ENCODE assay signal across 20 cellular contexts in genomic region chr12:109259545-109259895, GRCh38. TPM values are rescaled to one million over a fixed set of nuclear protein-coding genes. Genes with fewer than 3 reads are reported as not detected.
DNase-seq lines count a peak whose midpoint lies in the region; ATAC-seq and TF ChIP-seq lines count a peak whose summit lies in the region.
"Had no signal": no experiment of that assay in that cellular context is flagged by ENCODE, and none has a peak within 500 bp of the region (broad histone marks: within the 10 kb centered on the region; RNA-seq: fewer than 3 reads in every experiment).

No MANE protein-coding gene starts in this region.

- in situ Hi-C loops in gastrocnemius medialis (cut with MboI; ENCODE audit: low sequenced_read_pairs in 4 of 4): loop anchor here in 2 of 4 donors (25.0 kb wide), 1 partner anchor 128 kb away; no protein-coding TSS in a partner anchor

- DNase-seq in NCI-H2196 (lab: John Stamatoyannopoulos, UW; ENCODE audit: unreplicated experiment) (peak; percentile 25), NCI-H2196 treated with DMSO at 0.1 percent for 48 hours (lab: John Stamatoyannopoulos, UW; ENCODE audit: unreplicated experiment) (no peak), left lobe of liver (ENCODE audit: low spot score) (no peak), posterior vena cava (ENCODE audit: low spot score) (peak; percentile 26), gastrocnemius medialis (no peak)
- no peak for DNase-seq in activated CD8-positive, alpha-beta memory T cell treated with anti-CD3 and anti-CD28 coated beads for 24 hours
- DNase-seq in activated naive CD4-positive, alpha-beta T cell treated with anti-CD3 and anti-CD28 coated beads, Interleukin-2, amount 50 U/mL, for 72 hours (ENCODE audit: low spot score in 2 of 2): no peak
- DNase-seq: AML-193; Caco-2; Calu3; CD4-positive, alpha-beta T cell; CD8-positive, alpha-beta T cell; DMS79 treated with DMSO at 0.1 percent for 48 hours; GF-D8 had no signal

- peak overlapping the region in 1 of 2 donors; percentile 34 for H3K27ac Mint-ChIP-seq in activated naive CD4-positive, alpha-beta T cell treated with anti-CD3 and anti-CD28 coated beads, Interleukin-2, amount 50 U/mL, for 72 hours
- H3K27ac Mint-ChIP-seq: B cell; CD4-positive, alpha-beta T cell; CD8-positive, alpha-beta T cell had no signal

- peaks cover 14 to 94% of the 10 kb centered on the region in 2 donors for H3K36me3 ChIP-seq in gastrocnemius medialis
- H3K36me3 ChIP-seq: BLaER1 treated with 17β-estradiol and CSF1 and Interleukin-3, amounts not matched to agents 10 nM and 100 nM had no signal

- no peaks in the 10 kb centered on the region for H3K9me3 Mint-ChIP-seq in activated naive CD4-positive, alpha-beta T cell treated with anti-CD3 and anti-CD28 coated beads, Interleukin-2, amount 50 U/mL, for 72 hours

- peaks cover 6 to 9% of the 10 kb centered on the region in 2 donors for H3K4me1 ChIP-seq in gastrocnemius medialis
- H3K4me1 ChIP-seq: A549; BLaER1 treated with 17β-estradiol and CSF1 and Interleukin-3, amounts not matched to agents 10 nM and 100 nM; Caco-2 had no signal

- TF ChIP-seq POLR2A in gastrocnemius medialis (IDR thresholded peaks at IDR 0.05): no peak

- peak overlapping the region; percentile 50 to 71 (median 64) for H3K27ac ChIP-seq in gastrocnemius medialis
- H3K27ac ChIP-seq: 22Rv1; A549; BLaER1 treated with 17β-estradiol and CSF1 and Interleukin-3, amounts not matched to agents 10 nM and 100 nM; C4-2B had no signal

- no peak for TF ChIP-seq CTCF in gastrocnemius medialis (IDR thresholded peaks at IDR 0.05 in 4 of 5, conservative IDR thresholded peaks at IDR 0.05 in 1 of 5)

- intact Hi-C loops in posterior vena cava (cut with DNase I) (no loop called here), gastrocnemius medialis (cut with DNase I; ENCODE audit: low total_unique reads) (no loop called here)

- peak; percentile 32 for ATAC-seq in left lobe of liver
- no peak for ATAC-seq in gastrocnemius medialis
- no peak for ATAC-seq in activated naive CD4-positive, alpha-beta T cell treated with anti-CD3 and anti-CD28 coated beads, Interleukin-2, amount 50 U/mL, for 72 hours
- ATAC-seq: A549; CD8-positive, alpha-beta T cell had no signal

- H3K9me3 ChIP-seq in gastrocnemius medialis: no peaks in the 10 kb centered on the region
- H3K9me3 ChIP-seq: A549, Caco-2 had no signal

- no peaks in the 10 kb centered on the region for H3K27me3 ChIP-seq in gastrocnemius medialis
- H3K27me3 ChIP-seq: BLaER1 treated with 17β-estradiol and CSF1 and Interleukin-3, amounts not matched to agents 10 nM and 100 nM had no signal

- H3K4me3 ChIP-seq in gastrocnemius medialis: no peak overlapping the region
- H3K4me3 ChIP-seq: A549; BLaER1 treated with 17β-estradiol and CSF1 and Interleukin-3, amounts not matched to agents 10 nM and 100 nM had no signal

- H3K36me3 Mint-ChIP-seq in activated naive CD4-positive, alpha-beta T cell treated with anti-CD3 and anti-CD28 coated beads, Interleukin-2, amount 50 U/mL, for 72 hours: peaks cover 15 to 19% of the 10 kb centered on the region in 2 donors

RNA-seq across cellular contexts. Expression of gene FOXN4, which starts 49.6 kb away (rescaled TPM):
- total RNA-seq in left lobe of liver: 0.10 TPM
- total RNA-seq in posterior vena cava: not detected
- not detected for total RNA-seq in gastrocnemius medialis
- total RNA-seq in activated naive CD4-positive, alpha-beta T cell treated with anti-CD3 and anti-CD28 coated beads, Interleukin-2, amount 50 U/mL, for 72 hours: not detected
- total RNA-seq: A172; B cell; Calu3; CD4-positive, alpha-beta T cell; CD8-positive, alpha-beta T cell had no signal

Comparison
In these comparisons a context has a peak if more than half of its experiments do, and no peak if none do; other contexts are left out.
1. DNase-seq: peak in NCI-H2196 (single experiment) and posterior vena cava (single experiment); none in NCI-H2196 treated with DMSO at 0.1 percent for 48 hours (single experiment), left lobe of liver (single experiment), gastrocnemius medialis (0 of 2), activated CD8-positive, alpha-beta memory T cell treated with anti-CD3 and anti-CD28 coated beads for 24 hours (single experiment) and activated naive CD4-positive, alpha-beta T cell treated with anti-CD3 and anti-CD28 coated beads, Interleukin-2, amount 50 U/mL, for 72 hours (0 of 2).